In the genomic region with DNA sequence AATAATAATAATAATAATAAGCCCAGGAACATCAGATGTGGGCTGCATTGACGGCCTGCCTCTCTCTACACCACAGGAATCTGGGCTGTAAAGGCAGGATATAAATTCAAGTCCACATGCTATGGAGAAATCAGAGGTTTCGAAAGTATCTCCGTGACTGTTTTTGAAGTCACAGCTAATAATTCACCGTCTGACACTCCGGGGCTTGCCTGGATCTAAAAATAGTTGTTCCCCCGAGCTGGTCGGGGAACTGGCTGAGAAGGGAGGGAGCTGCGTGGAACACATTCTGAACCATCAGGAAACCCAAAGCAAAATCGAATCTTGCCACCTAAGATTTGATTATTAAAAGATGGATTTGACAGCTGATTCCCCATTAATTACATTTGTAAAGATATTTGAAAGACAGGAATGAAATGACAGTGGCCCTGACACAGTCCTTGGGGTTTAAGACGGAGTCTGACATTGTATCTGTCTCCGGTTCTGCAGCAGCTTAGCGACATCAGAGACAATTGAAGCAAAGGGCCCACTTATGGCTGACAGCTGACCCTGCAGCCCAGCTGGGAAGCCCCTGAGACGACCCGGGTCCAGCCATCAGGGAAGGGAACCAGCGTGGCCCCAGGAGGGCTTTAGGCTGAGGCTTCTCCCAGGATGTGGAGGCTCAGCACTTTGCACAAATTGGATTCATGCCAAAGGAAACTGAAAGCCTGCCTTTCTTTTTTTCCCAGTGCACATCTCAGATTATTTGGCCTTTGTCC, we compare ENCODE assay signal across 9 cellular contexts. TPM values are rescaled to one million over a fixed set of nuclear protein-coding genes. Genes with fewer than 3 reads are reported as not detected.
DNase-seq lines count a peak whose midpoint lies in the region; ATAC-seq, FAIRE-seq and TF ChIP-seq lines count a peak whose summit lies in the region.
"Had no signal": no experiment of that assay in that cellular context is flagged by ENCODE, and none has a peak within 500 bp of the region (broad histone marks: within the 10 kb centered on the region; RNA-seq: fewer than 3 reads in every experiment).

No MANE protein-coding gene starts in this region.

- no peak overlapping the region for H2AFZ ChIP-seq in SK-N-SH (ENCODE audit: low read depth)
- peak overlapping the region; percentile 52 for H2AFZ ChIP-seq in keratinocyte (ENCODE audit: control insufficient read depth, low read length)

- 76% methylated on average over 15 of the region's 15 CpGs for WGBS in SK-N-SH (ENCODE audit: low lambda C conversion rate)

- H3K9ac ChIP-seq in SK-N-SH, result no peak overlapping the region
- peak overlapping the region; percentile 39 for H3K9ac ChIP-seq in keratinocyte (ENCODE audit: control insufficient read depth, extremely low read depth, insufficient read depth, low read length)

- no peak for TF ChIP-seq CTCF in SK-N-SH (IDR thresholded peaks at IDR 0.05)
- TF ChIP-seq CTCF in WERI-Rb-1 (IDR thresholded peaks at IDR 0.05; ENCODE audit: low read depth, low read length), result no peak
- TF ChIP-seq CTCF in keratinocyte (optimal IDR thresholded peaks at IDR 0.05 in 1 of 3, IDR thresholded peaks at IDR 0.05 in 1 of 3, conservative IDR thresholded peaks at IDR 0.05 in 1 of 3; ENCODE audit: extremely low read depth in 1 of 3, insufficient read depth in 2 of 3, low read length in 3 of 3), result no peak

- dilution Hi-C loops in keratinocyte (cut with MboI; ENCODE audit: extremely low pct_ligation_motif_present, low sequenced_read_pairs), result no loop called here

- H3K9me1 ChIP-seq in keratinocyte (ENCODE audit: control insufficient read depth, extremely low read depth, insufficient read depth, low read length), result no peaks in the 10 kb centered on the region

- no peaks in the 10 kb centered on the region for H3K9me2 ChIP-seq in SK-N-SH

- DNase-seq in SK-N-SH (no peak), WERI-Rb-1 (peak; percentile 24), keratinocyte (ENCODE audit: low read depth, low spot score) (no peak), substantia nigra (lab: John Stamatoyannopoulos, UW) (peak in 8 of 49 donors; percentile 14 to 37 (median 24)), G401 (ENCODE audit: low spot score) (no peak), NCI-H2029 treated with DMSO at 0.1 percent for 48 hours (lab: John Stamatoyannopoulos, UW) (no peak), HuH-7.5 (ENCODE audit: low spot score) (no peak)

- CTCF ChIA-PET in SK-N-SH (lab: Yijun Ruan, JAX), result no interaction called here

- H3K4me2 ChIP-seq in SK-N-SH, result 0 out of 2 replicates have a peak overlapping the region, but pooled peaks have one; percentile 14
- H3K4me2 ChIP-seq in keratinocyte (ENCODE audit: control insufficient read depth, extremely low read depth, insufficient read depth, low read depth, low read length), result peak overlapping the region; percentile 64

- no peak for TF ChIP-seq EP300 in SK-N-SH (IDR thresholded peaks at IDR 0.05; ENCODE audit: borderline replicate concordance in 1 of 2, low read depth in 1 of 2, low read length in 1 of 2)

- H3K4me3 ChIP-seq in SK-N-SH (ENCODE audit: low read depth in 2 of 2, low read length in 1 of 2) (no peak overlapping the region), WERI-Rb-1 (ENCODE audit: low read depth, low read length) (no peak overlapping the region), keratinocyte (ENCODE audit: control insufficient read depth in 2 of 3, extremely low read depth in 1 of 3, insufficient read depth in 2 of 3, low read depth in 1 of 3, low read length in 3 of 3) (no peak overlapping the region)
- H3K4me3 ChIP-seq: SK-N-MC had no signal

- H3K36me3 ChIP-seq in SK-N-SH (replicated peaks in 1 of 2; ENCODE audit: control insufficient read depth in 1 of 2, insufficient read depth in 2 of 2, low read length in 1 of 2), result no peaks in the 10 kb centered on the region
- no peaks in the 10 kb centered on the region for H3K36me3 ChIP-seq in WERI-Rb-1
- H3K36me3 ChIP-seq in keratinocyte (ENCODE audit: control insufficient read depth in 2 of 2, extremely low read depth in 1 of 2, insufficient read depth in 2 of 2, low read length in 2 of 2), result no peaks in the 10 kb centered on the region

- H3K27ac ChIP-seq in SK-N-SH (ENCODE audit: low read depth in 2 of 2, low read length in 1 of 2), result no peak overlapping the region
- no peak overlapping the region for H3K27ac ChIP-seq in WERI-Rb-1
- H3K27ac ChIP-seq in keratinocyte (ENCODE audit: control insufficient read depth, insufficient read depth, low read length), result peak overlapping the region; percentile 57
- peak overlapping the region; percentile 52 for H3K27ac ChIP-seq in substantia nigra (ENCODE audit: low read depth, low read length, poor library complexity, severe bottlenecking)
- H3K27ac ChIP-seq: SK-N-MC had no signal

- peak; percentile 13 for FAIRE-seq in keratinocyte (lab: Jason Lieb, UNC)

- H3K4me1 ChIP-seq in SK-N-SH (ENCODE audit: control insufficient read depth in 1 of 2, insufficient read depth in 2 of 2, low read depth in 1 of 2, low read length in 1 of 2), result peaks cover 6 to 12% of the 10 kb centered on the region in 2 experiments; a peak in 3 of 4 replicates
- H3K4me1 ChIP-seq in keratinocyte (ENCODE audit: control insufficient read depth, extremely low read depth, insufficient read depth, low read length), result peaks cover 16% of the 10 kb centered on the region

- H3K27me3 ChIP-seq in SK-N-SH (ENCODE audit: insufficient read depth), result no peaks in the 10 kb centered on the region
- H3K27me3 ChIP-seq in WERI-Rb-1 (ENCODE audit: insufficient read depth, low read depth, severe bottlenecking), result no peaks in the 10 kb centered on the region
- no peaks in the 10 kb centered on the region for H3K27me3 ChIP-seq in keratinocyte (ENCODE audit: control insufficient read depth, extremely low read depth, insufficient read depth, low read length)

- no peaks in the 10 kb centered on the region for H3K9me3 ChIP-seq in SK-N-SH
- no peaks in the 10 kb centered on the region for H3K9me3 ChIP-seq in WERI-Rb-1 (ENCODE audit: severe bottlenecking)
- no peaks in the 10 kb centered on the region for H3K9me3 ChIP-seq in keratinocyte (ENCODE audit: control insufficient read depth, low read depth, low read length)

- in situ Hi-C loops in G401 (cut with HindIII; ENCODE audit: low sequenced_read_pairs), result no loop called here

- TF ChIP-seq RAD21 in SK-N-SH (IDR thresholded peaks at IDR 0.05; ENCODE audit: low read length), result no peak

- peaks cover 8% of the 10 kb centered on the region for H3F3A ChIP-seq in SK-N-SH (replicated peaks; ENCODE audit: insufficient read depth)

- no peak; the same call in 1 of the 3 replicates for ATAC-seq in SK-N-SH treated with all-trans-retinoic acid at 6 μM for 48 hours

- H4K20me1 ChIP-seq in SK-N-SH (ENCODE audit: insufficient read depth) (no peaks in the 10 kb centered on the region), keratinocyte (ENCODE audit: control insufficient read depth, extremely low read depth, insufficient read depth, low read length) (no peaks in the 10 kb centered on the region)

- POLR2A ChIA-PET in SK-N-SH (lab: Yijun Ruan, JAX), result no interaction called here

- H3K79me2 ChIP-seq in SK-N-SH (ENCODE audit: insufficient read depth), result no peaks in the 10 kb centered on the region
- H3K79me2 ChIP-seq in keratinocyte (ENCODE audit: control insufficient read depth, insufficient read depth, low read length), result no peaks in the 10 kb centered on the region

TF ChIP-seq in SK-N-SH, 30 proteins besides CTCF, POLR2A, EP300 and RAD21:
- TF ChIP-seq NFIC (IDR thresholded peaks at IDR 0.05; ENCODE audit: borderline replicate concordance) (peak; percentile 59), JUND (IDR thresholded peaks at IDR 0.05) (no peak)

TF ChIP-seq in SK-N-SH treated with all-trans-retinoic acid at 6 μM for 48 hours, 23 proteins besides CTCF, POLR2A, EP300 and RAD21 (continues in another document):
- TF ChIP-seq ZC3H10 (CRISPR knock-in tag; IDR thresholded peaks at IDR 0.05), result no peak
- TF ChIP-seq ZFP30 (CRISPR knock-in tag; IDR thresholded peaks at IDR 0.05), result no peak
- no peak for TF ChIP-seq ARNTL (CRISPR knock-in tag; IDR thresholded peaks at IDR 0.05; ENCODE audit: borderline replicate concordance, low read depth)
- TF ChIP-seq TOX (CRISPR knock-in tag; IDR thresholded peaks at IDR 0.05; ENCODE audit: borderline replicate concordance), result no peak
- no peak for TF ChIP-seq PPARA (CRISPR knock-in tag; IDR thresholded peaks at IDR 0.05; ENCODE audit: borderline replicate concordance)
- TF ChIP-seq GLIS3 (CRISPR knock-in tag; IDR thresholded peaks at IDR 0.05), result no peak
- TF ChIP-seq BACH2 (CRISPR knock-in tag; IDR thresholded peaks at IDR 0.05; ENCODE audit: borderline replicate concordance), result no peak
- no peak for TF ChIP-seq ISL1 (CRISPR knock-in tag; IDR thresholded peaks at IDR 0.05)
- TF ChIP-seq, protein P1, sequence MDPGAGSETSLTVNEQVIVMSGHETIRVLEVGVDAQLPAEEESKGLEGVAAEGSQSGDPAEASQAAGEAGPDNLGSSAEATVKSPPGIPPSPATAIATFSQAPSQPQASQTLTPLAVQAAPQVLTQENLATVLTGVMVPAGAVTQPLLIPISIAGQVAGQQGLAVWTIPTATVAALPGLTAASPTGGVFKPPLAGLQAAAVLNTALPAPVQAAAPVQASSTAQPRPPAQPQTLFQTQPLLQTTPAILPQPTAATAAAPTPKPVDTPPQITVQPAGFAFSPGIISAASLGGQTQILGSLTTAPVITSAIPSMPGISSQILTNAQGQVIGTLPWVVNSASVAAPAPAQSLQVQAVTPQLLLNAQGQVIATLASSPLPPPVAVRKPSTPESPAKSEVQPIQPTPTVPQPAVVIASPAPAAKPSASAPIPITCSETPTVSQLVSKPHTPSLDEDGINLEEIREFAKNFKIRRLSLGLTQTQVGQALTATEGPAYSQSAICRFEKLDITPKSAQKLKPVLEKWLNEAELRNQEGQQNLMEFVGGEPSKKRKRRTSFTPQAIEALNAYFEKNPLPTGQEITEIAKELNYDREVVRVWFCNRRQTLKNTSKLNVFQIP (CRISPR knock-in tag; IDR thresholded peaks at IDR 0.05; ENCODE audit: borderline replicate concordance, low read depth), result no peak

RNA-seq across cellular contexts. Expression of a gene that starts 35.2 kb away (rescaled TPM):
- polyA plus RNA-seq in SK-N-SH (2012; rRNA removed) (127 and 148 TPM in 2 replicates), keratinocyte (174 to 250 TPM (median 213 TPM) in 3 replicates)
- polyA plus RNA-seq in SK-N-SH (2012; cell fraction: cytosol; rRNA removed), result 72.3 and 76.2 TPM in 2 replicates
- 687 and 844 TPM in 2 replicates for polyA plus RNA-seq in SK-N-SH (2012; cell fraction: nucleus; rRNA removed)
- 159 TPM for polyA plus RNA-seq in keratinocyte (2011; ENCODE audit: low read depth)
- polyA plus RNA-seq in keratinocyte (2011; cell fraction: cytosol; rRNA removed), result 111 and 137 TPM in 2 replicates
- polyA plus RNA-seq in keratinocyte (2011; cell fraction: nucleus; rRNA removed), result 564 and 626 TPM in 2 replicates
- polyA plus RNA-seq in keratinocyte (2012; ENCODE audit: low replicate concordance), result 148 and 270 TPM in 2 replicates
- polyA minus RNA-seq in keratinocyte, result 425 to 516 TPM (median 456 TPM) in 3 replicates
- 131 TPM for polyA minus RNA-seq in keratinocyte (2011; cell fraction: cytosol; rRNA and poly(A)+ RNA removed)
- 587 and 853 TPM in 2 replicates for polyA minus RNA-seq in keratinocyte (2011; cell fraction: nucleus; rRNA and poly(A)+ RNA removed)
- 25.8 and 35.8 TPM in 2 replicates for total RNA-seq in G401 (2014; rRNA removed; shearing (Covaris generic))

Comparison
In these comparisons a context has a peak if more than half of its experiments do, and no peak if none do; other contexts are left out.
1. H3K27ac ChIP-seq: peak in keratinocyte (single experiment) and substantia nigra (single experiment); none in SK-N-SH (0 of 2) and WERI-Rb-1 (single experiment).